Comparison of ENCODE assay signal across 8 cellular contexts in the genomic region with DNA sequence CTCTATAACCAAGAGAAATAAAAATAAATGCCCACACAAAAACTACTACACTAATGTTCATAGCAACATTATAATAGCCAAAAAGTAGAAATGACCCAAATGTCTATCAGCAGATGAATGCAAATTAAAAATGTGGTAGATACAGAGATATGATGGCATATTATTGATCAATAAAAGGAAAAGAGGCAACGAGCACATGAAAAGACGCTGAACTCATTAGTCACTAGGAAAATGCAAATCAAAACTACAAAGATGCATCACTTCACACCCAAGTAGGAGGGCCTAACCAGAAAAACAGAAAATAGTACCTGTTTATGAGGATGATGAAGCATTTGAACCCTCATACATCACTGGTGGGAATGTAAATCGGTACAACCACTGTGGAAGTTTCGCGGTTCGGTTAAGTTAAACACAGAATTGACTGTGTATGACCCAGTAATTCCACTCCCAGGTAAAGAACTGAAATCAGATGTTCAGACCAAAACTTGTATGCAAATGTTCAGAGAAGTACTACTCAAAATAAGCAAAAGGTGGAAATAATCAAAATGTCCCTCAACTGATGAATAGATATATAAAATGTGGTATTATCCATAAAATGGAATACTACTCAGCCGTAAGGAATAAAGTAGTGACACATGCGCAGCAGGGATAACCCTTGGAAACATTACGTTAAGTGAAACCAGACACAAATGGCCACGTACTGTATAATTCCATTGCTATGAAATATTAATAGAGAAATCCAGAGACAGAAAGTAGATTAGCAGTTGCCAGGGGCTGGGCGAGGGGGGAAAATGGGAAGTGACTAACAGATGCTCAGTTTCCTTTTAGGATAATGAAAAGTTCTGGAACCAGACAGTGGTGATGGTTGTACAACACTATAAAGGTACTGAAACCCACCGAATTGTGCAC. TPM values are rescaled to one million over a fixed set of nuclear protein-coding genes. Genes with fewer than 3 reads are reported as not detected.
DNase-seq lines count a peak whose midpoint lies in the region; ATAC-seq and TF ChIP-seq lines count a peak whose summit lies in the region.

No MANE protein-coding gene starts in this region.

- H3K27me3 Mint-ChIP-seq in T-cell: no peaks in the 10 kb centered on the region
- no peaks in the 10 kb centered on the region for H3K27me3 Mint-ChIP-seq in endothelial cell (ENCODE audit: unreplicated experiment)
- no peaks in the 10 kb centered on the region for H3K27me3 Mint-ChIP-seq in type B pancreatic cell

- H3K9ac ChIP-seq in mammary epithelial cell (ENCODE audit: insufficient read depth, low read length): no peak overlapping the region

- H3K27ac Mint-ChIP-seq in T-cell (peak overlapping the region; percentile 64 to 65), endothelial cell (ENCODE audit: unreplicated experiment) (peak overlapping the region; percentile 53), type B pancreatic cell (peak overlapping the region; percentile 75)

- H3K4me1 ChIP-seq in mammary epithelial cell (ENCODE audit: insufficient read depth, low read length): no peaks in the 10 kb centered on the region

- DNase-seq in activated T-cell treated with anti-CD3 and anti-CD28 coated beads for 24 hours (ENCODE audit: low read depth): peak; percentile 52
- DNase-seq in activated T-cell treated with anti-CD3 and anti-CD28 coated beads, Interleukin-2, amount 50 U/mL, for 1 hour: no peak
- no peak for DNase-seq in T-cell
- no peak for DNase-seq in endothelial cell (ENCODE audit: low spot score)
- no peak for DNase-seq in type B pancreatic cell (ENCODE audit: extremely low spot score, unreplicated experiment)
- no peak for DNase-seq in NCI-H1694 (lab: John Stamatoyannopoulos, UW)
- DNase-seq in mammary epithelial cell: no peak

- in situ Hi-C loops in mammary epithelial cell (cut with MboI; ENCODE audit: low sequenced_read_pairs in 2 of 2): no loop called here

- peaks cover 7% of the 10 kb centered on the region for H3K36me3 Mint-ChIP-seq in T-cell
- H3K36me3 Mint-ChIP-seq in endothelial cell (ENCODE audit: low read depth, unreplicated experiment): peaks cover 7% of the 10 kb centered on the region
- H3K36me3 Mint-ChIP-seq in type B pancreatic cell: peaks cover 15% of the 10 kb centered on the region

- POLR2A ChIA-PET in T-cell (lab: Charles Lee): interaction anchor here in 1 of 2 donors (0.5 kb wide), 1 partner anchor 517 kb away, joined by 3 read pairs; no protein-coding TSS in a partner anchor

- no TSS peak for BruUV-seq in mammary epithelial cell (replicated peaks; lab: Mats Ljungman, UMichigan)

- H3K27me3 ChIP-seq in mammary epithelial cell (ENCODE audit: insufficient read depth, low read length): no peaks in the 10 kb centered on the region

- H3K4me1 Mint-ChIP-seq in T-cell: peaks cover 57 to 62% (median 58%) of the 10 kb centered on the region in 3 donors
- peaks cover 18% of the 10 kb centered on the region for H3K4me1 Mint-ChIP-seq in endothelial cell (ENCODE audit: unreplicated experiment)
- H3K4me1 Mint-ChIP-seq in type B pancreatic cell (ENCODE audit: unreplicated experiment): peaks cover 27% of the 10 kb centered on the region

- H2AFZ ChIP-seq in mammary epithelial cell (ENCODE audit: low read depth, low read length): no peak overlapping the region

- TF ChIP-seq CTCF in endothelial cell (IDR thresholded peaks at IDR 0.05; ENCODE audit: unreplicated experiment): no peak
- TF ChIP-seq CTCF in type B pancreatic cell (conservative IDR thresholded peaks at IDR 0.05): no peak
- no peak for TF ChIP-seq CTCF in mammary epithelial cell (conservative IDR thresholded peaks at IDR 0.05 in 1 of 2, IDR thresholded peaks at IDR 0.05 in 1 of 2; ENCODE audit: extremely low read depth in 1 of 2, insufficient read depth in 1 of 2, low read depth in 1 of 2, low read length in 2 of 2)

- H3K36me3 ChIP-seq in mammary epithelial cell (ENCODE audit: insufficient read depth, low read length): no peaks in the 10 kb centered on the region

- 94% methylated on average over 12 of the region's 12 CpGs for WGBS in mammary epithelial cell (ENCODE audit: low coverage, missing lambda C conversion rate)

- ATAC-seq in T-cell (replicated peaks in 1 of 4): no peak
- ATAC-seq in HG03139 (IDR thresholded peaks at IDR 0.05; ENCODE audit: unreplicated experiment): no peak

- H3K4me3 Mint-ChIP-seq in T-cell (peak overlapping the region; percentile 56 to 71 (median 65)), endothelial cell (ENCODE audit: unreplicated experiment) (peak overlapping the region; percentile 56), type B pancreatic cell (peak overlapping the region; percentile 79)

- intact Hi-C loops in mammary epithelial cell (cut with micrococcal nuclease): loop anchor here (5.0 to 10.0 kb wide), 3 partner anchors 55 to 675 kb away; a partner anchor contains a TSS

- H3K4me2 ChIP-seq in mammary epithelial cell (ENCODE audit: insufficient read depth, low read depth, low read length): no peak overlapping the region

- peaks cover 0 to 3% (median 0%) of the 10 kb centered on the region in 3 donors for H3K9me3 Mint-ChIP-seq in T-cell
- H3K9me3 Mint-ChIP-seq in endothelial cell (ENCODE audit: unreplicated experiment): no peaks in the 10 kb centered on the region
- H3K9me3 Mint-ChIP-seq in type B pancreatic cell: no peaks in the 10 kb centered on the region

- no peaks in the 10 kb centered on the region for H3K9me3 ChIP-seq in mammary epithelial cell (replicated peaks; ENCODE audit: insufficient read depth, low read length)

- no peaks in the 10 kb centered on the region for H4K20me1 ChIP-seq in mammary epithelial cell (ENCODE audit: insufficient read depth, low read length)

- peaks cover 78% of the 10 kb centered on the region for H3K79me2 ChIP-seq in mammary epithelial cell (ENCODE audit: insufficient read depth, low read length)

- dilution Hi-C loops in mammary epithelial cell (cut with HindIII; ENCODE audit: low sequenced_read_pairs): loop anchor here (5.0 to 10.0 kb wide), 3 partner anchors 107 to 187 kb away; no protein-coding TSS in a partner anchor

- no peak overlapping the region for H3K4me3 ChIP-seq in mammary epithelial cell (replicated peaks in 1 of 3; ENCODE audit: insufficient read depth in 1 of 3, low read depth in 2 of 3, low read length in 3 of 3)

- CTCF ChIA-PET in T-cell (lab: Charles Lee) (no interaction called here), mammary epithelial cell (lab: Charles Lee; ENCODE audit: low non-redundant PET) (no interaction called here)

- no peak overlapping the region for H3K27ac ChIP-seq in mammary epithelial cell (ENCODE audit: insufficient read depth, low read depth, low read length)

RNA-seq across cellular contexts. Expression of a gene that starts 3.1 kb away (rescaled TPM):
- total RNA-seq in T-cell: 10 to 100 TPM; 65.8 to 95.6 (median 77.5) TPM
- 57.9 TPM for total RNA-seq in endothelial cell (ENCODE audit: unreplicated experiment)
- 58.7 and 66.7 TPM in 2 replicates for total RNA-seq in type B pancreatic cell (ENCODE audit: low replicate concordance)
- 10 to 100 TPM; 33.3 to 53.5 TPM for total RNA-seq in mammary epithelial cell
- polyA plus RNA-seq in mammary epithelial cell: 14.0 TPM
- polyA minus RNA-seq in mammary epithelial cell: 25.0 TPM

RNA-seq across cellular contexts. Expression of a gene that starts 32.2 kb away (rescaled TPM):
- total RNA-seq in T-cell: under 1 TPM in 2 of 5 donors, not detected in 3; 0.07 to 0.13 TPM
- 1.3 TPM for total RNA-seq in endothelial cell (ENCODE audit: unreplicated experiment)
- 0.19 TPM in 1 of 2 replicates, not detected in the other for total RNA-seq in type B pancreatic cell (ENCODE audit: low replicate concordance)
- not detected for total RNA-seq in mammary epithelial cell
- not detected for polyA plus RNA-seq in mammary epithelial cell
- polyA minus RNA-seq in mammary epithelial cell: not detected
